26 cellular contexts compared by ENCODE assay signal in genomic region chr9:11551106-11551505, GRCh38.
"Had no signal": no experiment of that assay in that cellular context is flagged by ENCODE, and none has a peak within 500 bp of the region (broad histone marks: within the 10 kb centered on the region; RNA-seq: fewer than 3 reads in every experiment).

No MANE protein-coding gene starts in this region.

- H3K27me3 Mint-ChIP-seq: activated B cell treated with CpG ODN at 0.5 μM for 24 hours; activated CD4-positive, alpha-beta T cell treated with anti-CD3 and anti-CD28 coated beads, Interleukin-2, amount 10 ng/mL, durations not matched to agents 24 days and 14 days; activated naive CD8-positive, alpha-beta T cell; activated T-helper 17 cell treated with anti-CD3 and anti-CD28 coated beads, Interleukin-2, amount 50 U/mL, for 72 hours; brain; T-helper 17 cell had no signal

- H3K4me3 Mint-ChIP-seq: activated B cell treated with CpG ODN at 0.5 μM for 24 hours; activated CD4-positive, alpha-beta T cell treated with anti-CD3 and anti-CD28 coated beads, Interleukin-2, amount 10 ng/mL, durations not matched to agents 24 days and 14 days; activated naive CD4-positive, alpha-beta T cell treated with anti-CD3 and anti-CD28 coated beads for 36 hours; activated naive CD8-positive, alpha-beta T cell; activated T-helper 17 cell treated with anti-CD3 and anti-CD28 coated beads, Interleukin-2, amount 50 U/mL, for 72 hours; brain; T-helper 17 cell had no signal

- H3K4me3 ChIP-seq: cardiac muscle cell, Peyer's patch had no signal

- H3K4me1 Mint-ChIP-seq: activated B cell treated with CpG ODN at 0.5 μM for 24 hours; activated CD4-positive, alpha-beta T cell treated with anti-CD3 and anti-CD28 coated beads, Interleukin-2, amount 10 ng/mL, durations not matched to agents 24 days and 14 days; activated T-helper 17 cell treated with anti-CD3 and anti-CD28 coated beads, Interleukin-2, amount 50 U/mL, for 72 hours; T-helper 17 cell had no signal

- ATAC-seq: activated T-helper 17 cell treated with anti-CD3 and anti-CD28 coated beads, Interleukin-2, amount 50 U/mL, for 72 hours; T-helper 17 cell had no signal

- DNase-seq: activated B cell treated with CpG ODN at 0.5 μM for 24 hours; activated CD4-positive, alpha-beta T cell treated with anti-CD3 and anti-CD28 coated beads for 1 hour; activated CD4-positive, alpha-beta T cell treated with anti-CD3 and anti-CD28 coated beads, Interleukin-2, amount 10 ng/mL, durations not matched to agents 24 days and 14 days; activated CD4-positive, alpha-beta T cell treated with anti-CD3 and anti-CD28 coated beads, Interleukin-2, amount 50 U/mL, for 48 hours; activated gamma-delta T cell; activated naive CD4-positive, alpha-beta T cell treated with anti-CD3 and anti-CD28 coated beads for 36 hours; activated T-cell treated with anti-CD3 and anti-CD28 coated beads, Interleukin-2, amount 50 U/mL, for 48 hours; amygdala; Kasumi-1; NCI-H1105 treated with DMSO at 0.1 percent for 48 hours; NCI-H1436 treated with DMSO at 0.1 percent for 48 hours; NCI-H187; NCI-H2081; NCI-H526; NCI-H774; OCI-M1; Peyer's patch; SHP77 treated with DMSO at 0.1 percent for 48 hours; T-helper 17 cell; T-helper 9 cell had no signal

- H3K36me3 Mint-ChIP-seq: activated naive CD8-positive, alpha-beta T cell; brain had no signal

- FAIRE-seq: astrocyte, colon had no signal

- H3K9me3 Mint-ChIP-seq: activated T-helper 17 cell treated with anti-CD3 and anti-CD28 coated beads, Interleukin-2, amount 50 U/mL, for 72 hours had no signal

- H3K36me3 ChIP-seq: cardiac muscle cell, Peyer's patch had no signal

- H3K27ac Mint-ChIP-seq: activated B cell treated with CpG ODN at 0.5 μM for 24 hours; activated CD4-positive, alpha-beta T cell treated with anti-CD3 and anti-CD28 coated beads, Interleukin-2, amount 10 ng/mL, durations not matched to agents 24 days and 14 days; activated naive CD4-positive, alpha-beta T cell treated with anti-CD3 and anti-CD28 coated beads for 36 hours; activated naive CD8-positive, alpha-beta T cell; activated T-helper 17 cell treated with anti-CD3 and anti-CD28 coated beads, Interleukin-2, amount 50 U/mL, for 72 hours; brain; T-helper 17 cell had no signal

- H3K27me3 ChIP-seq: cardiac muscle cell, Peyer's patch had no signal
